32 cellular contexts compared by ENCODE assay signal in genomic region chr13:52806029-52806428, GRCh38. TPM values are rescaled to one million over a fixed set of nuclear protein-coding genes. Genes with fewer than 3 reads are reported as not detected.
DNase-seq lines count a peak whose midpoint lies in the region; ATAC-seq and TF ChIP-seq lines count a peak whose summit lies in the region.
"Had no signal": no experiment of that assay in that cellular context is flagged by ENCODE, and none has a peak within 500 bp of the region (broad histone marks: within the 10 kb centered on the region; RNA-seq: fewer than 3 reads in every experiment).

No MANE protein-coding gene starts in this region.

- H3K27me3 Mint-ChIP-seq in activated T-cell treated with anti-CD3 and anti-CD28 coated beads, Interleukin-2, amount 50 U/mL, for 72 hours (ENCODE audit: low read depth) = peaks cover 11% of the 10 kb centered on the region
- H3K27me3 Mint-ChIP-seq in activated T-helper 17 cell treated with anti-CD3 and anti-CD28 coated beads, Interleukin-2, amount 50 U/mL, for 72 hours = peaks cover 38% of the 10 kb centered on the region
- peaks cover 4% of the 10 kb centered on the region for H3K27me3 Mint-ChIP-seq in endothelial cell (ENCODE audit: unreplicated experiment)

- no peak for ATAC-seq in activated T-cell treated with anti-CD3 and anti-CD28 coated beads, Interleukin-2, amount 50 U/mL, for 72 hours (replicated peaks in 1 of 2)
- no peak for ATAC-seq in activated T-helper 17 cell treated with anti-CD3 and anti-CD28 coated beads, Interleukin-2, amount 50 U/mL, for 72 hours (replicated peaks)
- ATAC-seq: A549; CD8-positive, alpha-beta T cell had no signal

- no peak for TF ChIP-seq CTCF in endothelial cell (IDR thresholded peaks at IDR 0.05; ENCODE audit: unreplicated experiment)

- DNase-seq in activated T-cell treated with anti-CD3 and anti-CD28 coated beads, Interleukin-2, amount 50 U/mL, for 72 hours = no peak
- no peak for DNase-seq in activated T-cell treated with anti-CD3 and anti-CD28 coated beads for 4 hours
- DNase-seq in globus pallidus (ENCODE audit: low spot score) = peak; percentile 33
- peak; percentile 32 for DNase-seq in medulla oblongata (ENCODE audit: extremely low spot score)
- peak; percentile 51 for DNase-seq in pons (ENCODE audit: low spot score)
- DNase-seq in Kasumi-1 (lab: John Stamatoyannopoulos, UW) = no peak
- DNase-seq in endothelial cell (ENCODE audit: low spot score) = no peak
- DNase-seq: 8988T; ACHN; AML-193; BE2C; C1 segment of cervical spinal cord; Caco-2; Calu3; CD4-positive, alpha-beta memory T cell; CD4-positive, alpha-beta T cell; CD4-positive, CD25-positive, alpha-beta regulatory T cell; CD8-positive, alpha-beta memory T cell; CD8-positive, alpha-beta T cell; COR-L47; DMS 273 treated with DMSO at 0.1 percent for 48 hours; DMS153; DMS53; DMS79; DMS79 treated with DMSO at 0.1 percent for 48 hours; DND-41; EL had no signal

- no peaks in the 10 kb centered on the region for H3K36me3 Mint-ChIP-seq in activated T-cell treated with anti-CD3 and anti-CD28 coated beads, Interleukin-2, amount 50 U/mL, for 72 hours (ENCODE audit: insufficient read depth in 2 of 2)
- H3K36me3 Mint-ChIP-seq in activated T-helper 17 cell treated with anti-CD3 and anti-CD28 coated beads, Interleukin-2, amount 50 U/mL, for 72 hours (ENCODE audit: low read depth) = no peaks in the 10 kb centered on the region
- no peaks in the 10 kb centered on the region for H3K36me3 Mint-ChIP-seq in endothelial cell (ENCODE audit: low read depth, unreplicated experiment)
- H3K36me3 Mint-ChIP-seq: CD14-positive monocyte; CD4-positive, alpha-beta memory T cell; CD8-positive, alpha-beta memory T cell; CD8-positive, alpha-beta T cell had no signal

- H3K27ac Mint-ChIP-seq in activated T-cell treated with anti-CD3 and anti-CD28 coated beads, Interleukin-2, amount 50 U/mL, for 72 hours = peak overlapping the region; percentile 51
- no peak overlapping the region for H3K27ac Mint-ChIP-seq in activated T-helper 17 cell treated with anti-CD3 and anti-CD28 coated beads, Interleukin-2, amount 50 U/mL, for 72 hours
- H3K27ac Mint-ChIP-seq in endothelial cell (ENCODE audit: unreplicated experiment) = no peak overlapping the region
- H3K27ac Mint-ChIP-seq: B cell; CD4-positive, alpha-beta memory T cell; CD4-positive, alpha-beta T cell; CD4-positive, CD25-positive, alpha-beta regulatory T cell; CD8-positive, alpha-beta memory T cell; CD8-positive, alpha-beta T cell had no signal

- H3K9me3 Mint-ChIP-seq in activated T-cell treated with anti-CD3 and anti-CD28 coated beads, Interleukin-2, amount 50 U/mL, for 72 hours = no peaks in the 10 kb centered on the region
- no peaks in the 10 kb centered on the region for H3K9me3 Mint-ChIP-seq in activated T-helper 17 cell treated with anti-CD3 and anti-CD28 coated beads, Interleukin-2, amount 50 U/mL, for 72 hours
- no peaks in the 10 kb centered on the region for H3K9me3 Mint-ChIP-seq in endothelial cell (ENCODE audit: unreplicated experiment)
- H3K9me3 Mint-ChIP-seq: CD4-positive, alpha-beta T cell; CD4-positive, CD25-positive, alpha-beta regulatory T cell; CD8-positive, alpha-beta T cell had no signal

- H3K4me1 Mint-ChIP-seq in activated T-cell treated with anti-CD3 and anti-CD28 coated beads, Interleukin-2, amount 50 U/mL, for 72 hours (ENCODE audit: low read depth) = peaks cover 11% of the 10 kb centered on the region
- no peaks in the 10 kb centered on the region for H3K4me1 Mint-ChIP-seq in activated T-helper 17 cell treated with anti-CD3 and anti-CD28 coated beads, Interleukin-2, amount 50 U/mL, for 72 hours
- H3K4me1 Mint-ChIP-seq in endothelial cell (ENCODE audit: unreplicated experiment) = peaks cover 5% of the 10 kb centered on the region
- H3K4me1 Mint-ChIP-seq: B cell had no signal

- H3K4me3 Mint-ChIP-seq in activated T-cell treated with anti-CD3 and anti-CD28 coated beads, Interleukin-2, amount 50 U/mL, for 72 hours = no peak overlapping the region
- no peak overlapping the region for H3K4me3 Mint-ChIP-seq in activated T-helper 17 cell treated with anti-CD3 and anti-CD28 coated beads, Interleukin-2, amount 50 U/mL, for 72 hours
- no peak overlapping the region for H3K4me3 Mint-ChIP-seq in endothelial cell (ENCODE audit: unreplicated experiment)
- H3K4me3 Mint-ChIP-seq: B cell; CD14-positive monocyte; CD4-positive, alpha-beta memory T cell; CD4-positive, alpha-beta T cell; CD4-positive, CD25-positive, alpha-beta regulatory T cell; CD8-positive, alpha-beta memory T cell; CD8-positive, alpha-beta T cell had no signal

RNA-seq across cellular contexts. Expression of gene PCDH8, which starts 42.4 kb away (rescaled TPM):
- not detected for total RNA-seq in activated T-cell treated with anti-CD3 and anti-CD28 coated beads, Interleukin-2, amount 50 U/mL, for 72 hours
- not detected for total RNA-seq in activated T-helper 17 cell treated with anti-CD3 and anti-CD28 coated beads, Interleukin-2, amount 50 U/mL, for 72 hours
- 0.15 TPM for total RNA-seq in endothelial cell (ENCODE audit: unreplicated experiment)
- total RNA-seq: A172; B cell; Caco-2; Calu3; CD4-positive, alpha-beta memory T cell; CD4-positive, alpha-beta T cell; CD4-positive, CD25-positive, alpha-beta regulatory T cell; CD8-positive, alpha-beta memory T cell; CD8-positive, alpha-beta T cell had no signal

Comparison
In these comparisons a context has a peak if more than half of its experiments do, and no peak if none do; other contexts are left out.
1. DNase-seq: peak in globus pallidus (single experiment), medulla oblongata (single experiment) and pons (single experiment); none in activated T-cell treated with anti-CD3 and anti-CD28 coated beads, Interleukin-2, amount 50 U/mL, for 72 hours (0 of 2), activated T-cell treated with anti-CD3 and anti-CD28 coated beads for 4 hours (single experiment), Kasumi-1 (0 of 2) and endothelial cell (single experiment).